Comparison of ENCODE assay signal across 11 cellular contexts in genomic region chr19:38674388-38675133, GRCh38. TPM values are rescaled to one million over a fixed set of nuclear protein-coding genes. Genes with fewer than 3 reads are reported as not detected.
DNase-seq lines count a peak whose midpoint lies in the region; ATAC-seq, FAIRE-seq and TF ChIP-seq lines count a peak whose summit lies in the region.
"Had no signal": no experiment of that assay in that cellular context is flagged by ENCODE, and none has a peak within 500 bp of the region (broad histone marks: within the 10 kb centered on the region; RNA-seq: fewer than 3 reads in every experiment).

No MANE protein-coding gene starts in this region.

- no peak for TF ChIP-seq EP300 in H1 (IDR thresholded peaks at IDR 0.05; ENCODE audit: borderline replicate concordance in 1 of 2, low read depth in 2 of 2, low read length in 2 of 2)

- ATAC-seq in naive B cell (ENCODE audit: low read depth in 2 of 2) = peak in 1 of 2 donors; percentile 27
- peak; percentile 45 for ATAC-seq in upper lobe of right lung
- ATAC-seq in GM19395 (IDR thresholded peaks at IDR 0.05; ENCODE audit: unreplicated experiment) = no peak

- H3K9ac ChIP-seq in H1 (replicated peaks in 1 of 4; ENCODE audit: extremely low read depth in 1 of 4, low read depth in 3 of 4, low read length in 3 of 4) = no peak overlapping the region

- H3K79me2 ChIP-seq in H1 (ENCODE audit: control insufficient read depth in 1 of 2, insufficient read depth in 2 of 2, low read length in 2 of 2) = peaks cover 23 to 91% of the 10 kb centered on the region in 2 experiments

- TF ChIP-seq POLR2A in H1 (IDR thresholded peaks at IDR 0.05; ENCODE audit: control extremely low read depth in 1 of 2, low read depth in 2 of 2, low read length in 2 of 2) = no peak

- POLR2A ChIA-PET in H1 (lab: Charles Lee; ENCODE audit: partially characterized antibody) = interaction anchor here (1.1 to 23.4 kb wide), 5 partner anchors 9 to 25 kb away, joined by 3 to 495 read pairs (median 9); no protein-coding TSS in a partner anchor

- peaks cover 25% of the 10 kb centered on the region for H3K79me1 ChIP-seq in H1 (ENCODE audit: low read depth, low read length)

- no peak overlapping the region for H3K4me3 ChIP-seq in H1 (ENCODE audit: extremely low read depth in 1 of 4, insufficient read depth in 2 of 4, low read depth in 3 of 4, low read length in 4 of 4)
- no peak overlapping the region for H3K4me3 ChIP-seq in upper lobe of right lung

- 85% methylated on average over 16 of the region's 16 CpGs; no CpG with 5 or more reads in 1 of the 2 experiments for WGBS in H1 (ENCODE audit: extremely low coverage in 1 of 2, insufficient coverage in 1 of 2, insufficient read length in 1 of 2, insufficient replicate concordance in 2 of 2, low coverage in 1 of 2, low lambda C conversion rate in 2 of 2, missing lambda C conversion rate in 1 of 2), 2 experiments

- no peak for TF ChIP-seq RAD21 in H1 (IDR thresholded peaks at IDR 0.05 in 1 of 2, conservative IDR thresholded peaks at IDR 0.05 in 1 of 2; ENCODE audit: low read depth in 2 of 2, low read length in 2 of 2)

- H4K20me1 ChIP-seq in H1 (replicated peaks in 1 of 2; ENCODE audit: control insufficient read depth in 1 of 2, insufficient read depth in 2 of 2, low read length in 2 of 2) = peaks cover 6 to 26% of the 10 kb centered on the region in 2 experiments

- no peak overlapping the region for H2BK20ac ChIP-seq in H1 (ENCODE audit: low read length)

- H3K27me3 ChIP-seq in H1 (replicated peaks in 1 of 4; ENCODE audit: control insufficient read depth in 3 of 4, extremely low read depth in 1 of 4, insufficient read depth in 3 of 4, low read length in 3 of 4) = no peaks in the 10 kb centered on the region
- no peaks in the 10 kb centered on the region for H3K27me3 ChIP-seq in upper lobe of right lung

- 0 out of 2 replicates have a peak overlapping the region, but pooled peaks have one; percentile 10 for H3K18ac ChIP-seq in H1 (ENCODE audit: extremely low read depth, low read length)

- no peaks in the 10 kb centered on the region for H3K23me2 ChIP-seq in H1 (ENCODE audit: low read depth, low read length)

- DNase-seq in NOMO-1 (lab: John Stamatoyannopoulos, UW; ENCODE audit: unreplicated experiment in 2 of 2) (peak; percentile 11 to 17), NOMO-1 treated with dmso at 0.1 percent for 144 hours (lab: John Stamatoyannopoulos, UW; ENCODE audit: unreplicated experiment) (no peak), H1 (ENCODE audit: low read depth in 1 of 2, low spot score in 2 of 2) (no peak), naive B cell (no peak), upper lobe of right lung (no peak)
- no peak for DNase-seq in stimulated activated naive CD4-positive, alpha-beta T cell treated with Interleukin-2 at 50 U/mL for 16 hours (lab: John Stamatoyannopoulos, UW)
- DNase-seq in activated T-cell treated with anti-CD3 and anti-CD28 coated beads, Interleukin-2, amount 50 U/mL, for 48 hours = no peak
- DNase-seq: NCI-H226; stimulated activated CD4-positive, alpha-beta T cell treated with anti-CD3 and anti-CD28 coated beads, Interleukin-1b, Interleukin-23, amount 100 ng/mL, for 48 hours had no signal

- no peaks in the 10 kb centered on the region for H3K9me3 Mint-ChIP-seq in naive B cell

- H3K23ac ChIP-seq in H1 (ENCODE audit: insufficient read length) = no peak overlapping the region

- no peak overlapping the region for H2BK120ac ChIP-seq in H1 (replicated peaks; ENCODE audit: low read depth, low read length)

- H3K36me3 ChIP-seq in H1 (ENCODE audit: control insufficient read depth in 2 of 4, insufficient read depth in 4 of 4, low read length in 3 of 4) (no peaks in the 10 kb centered on the region), upper lobe of right lung (peaks cover 5% of the 10 kb centered on the region)

- no peak overlapping the region for H3K14ac ChIP-seq in H1 (ENCODE audit: insufficient read length)

- H4K8ac ChIP-seq in H1 (ENCODE audit: extremely low read depth, insufficient read depth, low read length) = 0 out of 2 replicates have a peak overlapping the region, but pooled peaks have one; percentile 63

- H2AK5ac ChIP-seq in H1 (ENCODE audit: low read depth, low read length) = peak overlapping the region; percentile 3; the same call in 1 of the 2 replicates

- H3K4me1 ChIP-seq in H1 (replicated peaks in 1 of 4; ENCODE audit: control insufficient read depth in 3 of 4, insufficient read depth in 4 of 4, low read length in 3 of 4) (peaks cover 6 to 13% (median 9%) of the 10 kb centered on the region in 4 experiments), upper lobe of right lung (peaks cover 83% of the 10 kb centered on the region)

- H3K9me3 ChIP-seq in H1 (ENCODE audit: insufficient read depth in 2 of 2, low read depth in 1 of 2, low read length in 1 of 2) = no peaks in the 10 kb centered on the region
- H3K9me3 ChIP-seq in upper lobe of right lung = no peaks in the 10 kb centered on the region

- no peak overlapping the region for H2BK15ac ChIP-seq in H1 (ENCODE audit: low read length)

- no peak for FAIRE-seq in H1 (lab: Jason Lieb, UNC)
- FAIRE-seq: A204.1 had no signal

- intact Hi-C loops in upper lobe of right lung (cut with DNase I) = no loop called here

- H3K36me3 Mint-ChIP-seq in naive B cell = peaks cover 0 to under 1% of the 10 kb centered on the region in 2 donors

- H3K27ac ChIP-seq in H1 (ENCODE audit: low read depth, low read length) (peak overlapping the region; percentile 26; the same call in 1 of the 2 replicates), upper lobe of right lung (peak overlapping the region; percentile 55)

- no peak for TF ChIP-seq CTCF in H1 (IDR thresholded peaks at IDR 0.05; ENCODE audit: control extremely low read depth in 1 of 3, insufficient read depth in 1 of 3, low read depth in 1 of 3, low read length in 3 of 3)
- TF ChIP-seq CTCF in upper lobe of right lung (IDR thresholded peaks at IDR 0.05) = no peak

- no peak overlapping the region for H3K56ac ChIP-seq in H1 (replicated peaks; ENCODE audit: insufficient read length, low read depth, low read length)

- H2BK5ac ChIP-seq in H1 (ENCODE audit: low read depth, low read length) = peak overlapping the region; percentile 38

- peak overlapping the region in 1 of 8 donors; percentile 8 for H3K4me3 Mint-ChIP-seq in naive B cell

- no peak overlapping the region for H4K5ac ChIP-seq in H1 (ENCODE audit: insufficient read length, low read depth, low read length)

- H3K27ac Mint-ChIP-seq in naive B cell = peak overlapping the region in 4 of 6 donors; percentile 24 to 92 (median 46)

- CTCF ChIA-PET in H1 (lab: Charles Lee; ENCODE audit: partially characterized antibody) = interaction anchor here (0.8 to 3.3 kb wide), 12 partner anchors 10 to 51 kb away, joined by 3 to 10 read pairs (median 4); partner anchors contain the start of gene ACTN4

- peaks cover 67 to 85% (median 78%) of the 10 kb centered on the region in 3 donors for H3K4me1 Mint-ChIP-seq in naive B cell

- no peak overlapping the region for H2AFZ ChIP-seq in H1 (ENCODE audit: low read length)

- no peaks in the 10 kb centered on the region for H3K27me3 Mint-ChIP-seq in naive B cell

- H4K91ac ChIP-seq in H1 (replicated peaks; ENCODE audit: insufficient read length, low read length) = no peak overlapping the region

- H2BK12ac ChIP-seq in H1 (ENCODE audit: low read depth, low read length) = peak overlapping the region; percentile 45; the same call in 1 of the 2 replicates

- no peak overlapping the region for H3K4ac ChIP-seq in H1 (replicated peaks; ENCODE audit: insufficient read length, low read depth, low read length)

- H3K4me2 ChIP-seq in H1 (ENCODE audit: insufficient read depth in 1 of 2, low read depth in 2 of 2, low read length in 2 of 2) = no peak overlapping the region

TF ChIP-seq in H1, 55 proteins besides CTCF, POLR2A, EP300 and RAD21:
- TF ChIP-seq SRF (IDR thresholded peaks at IDR 0.05; ENCODE audit: low read depth, low read length) (peak; percentile 71), PHF8 (conservative IDR thresholded peaks at IDR 0.05; ENCODE audit: low read depth, low read length) (no peak)

RNA-seq across cellular contexts. Expression of gene ACTN4, which starts 27.1 kb away (rescaled TPM):
- total RNA-seq in H1 (2021; fragmentation: NEBNext Ultra II Directional; extraction: Animal tissue kit (Norgen Biotek cat#: 25700)) = 520 and 530 TPM in 2 replicates
- polyA plus RNA-seq in H1 (2011; rRNA removed) (211 and 281 TPM in 2 replicates), naive B cell (ENCODE audit: low read depth in 6 of 6) (10 to 100 TPM in 4 of 6 donors, 1 to 10 TPM in 2; 6.8 to 15.8 (median 10.6) TPM)
- polyA plus RNA-seq in H1 (2011; cell fraction: cytosol; rRNA removed) = 223 TPM
- 1,059 TPM for polyA plus RNA-seq in H1 (2011; cell fraction: nucleus; rRNA removed)
- polyA plus RNA-seq in H1 (2012, experiment 1 of 2) = 374 to 504 TPM (median 451 TPM) in 4 replicates
- polyA plus RNA-seq in H1 (2012, experiment 2 of 2) = 171 TPM
- 279 TPM for polyA plus RNA-seq in H1 (2013, experiment 1 of 2)
- 254 TPM for polyA plus RNA-seq in H1 (2013, experiment 2 of 2)
- polyA minus RNA-seq in H1 (2011; rRNA and poly(A)+ RNA removed) = 190 and 202 TPM in 2 replicates
- polyA minus RNA-seq in H1 (2011; cell fraction: cytosol; rRNA and poly(A)+ RNA removed) = 103 TPM
- polyA minus RNA-seq in H1 (2011; cell fraction: nucleus; rRNA and poly(A)+ RNA removed) = 171 TPM
- total RNA-seq in upper lobe of right lung = 565 TPM

RNA-seq across cellular contexts. Expression of gene EIF3K, which starts 55.6 kb away (rescaled TPM):
- total RNA-seq in H1 (2021; fragmentation: NEBNext Ultra II Directional; extraction: Animal tissue kit (Norgen Biotek cat#: 25700)) = 329 and 344 TPM in 2 replicates
- polyA plus RNA-seq in H1 (2011; rRNA removed) = 937 and 977 TPM in 2 replicates
- 945 TPM for polyA plus RNA-seq in H1 (2011; cell fraction: cytosol; rRNA removed)
- 915 TPM for polyA plus RNA-seq in H1 (2011; cell fraction: nucleus; rRNA removed)
- polyA plus RNA-seq in H1 (2012, experiment 1 of 2) = 382 to 549 TPM (median 528 TPM) in 4 replicates
- polyA plus RNA-seq in H1 (2012, experiment 2 of 2) = 458 TPM
- polyA plus RNA-seq in H1 (2013, experiment 1 of 2) = 236 TPM
- 236 TPM for polyA plus RNA-seq in H1 (2013, experiment 2 of 2)
- polyA minus RNA-seq in H1 (2011; rRNA and poly(A)+ RNA removed) = 386 and 450 TPM in 2 replicates
- polyA minus RNA-seq in H1 (2011; cell fraction: cytosol; rRNA and poly(A)+ RNA removed) = 188 TPM
- 180 TPM for polyA minus RNA-seq in H1 (2011; cell fraction: nucleus; rRNA and poly(A)+ RNA removed)
- 100 to 1,000 TPM; 307 to 347 (median 330) TPM for polyA plus RNA-seq in naive B cell (ENCODE audit: low read depth in 6 of 6)
- total RNA-seq in upper lobe of right lung = 215 TPM

RNA-seq across cellular contexts. Expression of gene MAP4K1, which starts 56.8 kb away (rescaled TPM):
- 10.4 and 14.4 TPM in 2 replicates for total RNA-seq in H1 (2021; fragmentation: NEBNext Ultra II Directional; extraction: Animal tissue kit (Norgen Biotek cat#: 25700))
- 9.0 and 22.0 TPM in 2 replicates for polyA plus RNA-seq in H1 (2011; rRNA removed)
- 8.0 TPM for polyA plus RNA-seq in H1 (2011; cell fraction: cytosol; rRNA removed)
- 12.8 TPM for polyA plus RNA-seq in H1 (2011; cell fraction: nucleus; rRNA removed)
- 9.6 to 16.0 TPM (median 13.8 TPM) in 4 replicates for polyA plus RNA-seq in H1 (2012, experiment 1 of 2)
- 7.3 TPM for polyA plus RNA-seq in H1 (2012, experiment 2 of 2)
- 14.6 TPM for polyA plus RNA-seq in H1 (2013, experiment 1 of 2)
- 11.8 TPM for polyA plus RNA-seq in H1 (2013, experiment 2 of 2)
- 1.1 and 1.6 TPM in 2 replicates for polyA minus RNA-seq in H1 (2011; rRNA and poly(A)+ RNA removed)
- polyA minus RNA-seq in H1 (2011; cell fraction: cytosol; rRNA and poly(A)+ RNA removed) = 3.7 TPM
- polyA minus RNA-seq in H1 (2011; cell fraction: nucleus; rRNA and poly(A)+ RNA removed) = 2.0 TPM
- polyA plus RNA-seq in naive B cell (ENCODE audit: low read depth in 6 of 6) = 100 to 1,000 TPM; 119 to 194 (median 138) TPM
- 12.1 TPM for total RNA-seq in upper lobe of right lung

Comparison
In these comparisons a context has a peak if more than half of its experiments do, and no peak if none do; other contexts are left out.
1. DNase-seq: peak in NOMO-1 (2 of 2); none in NOMO-1 treated with dmso at 0.1 percent for 144 hours (single experiment), H1 (0 of 2), naive B cell (single experiment), upper lobe of right lung (single experiment), stimulated activated naive CD4-positive, alpha-beta T cell treated with Interleukin-2 at 50 U/mL for 16 hours (single experiment) and activated T-cell treated with anti-CD3 and anti-CD28 coated beads, Interleukin-2, amount 50 U/mL, for 48 hours (0 of 2).